In genomic region chr9:19456996-19457693, GRCh38 we compare ENCODE assay signal across 8 cellular contexts. TPM values are rescaled to one million over a fixed set of nuclear protein-coding genes. Genes with fewer than 3 reads are reported as not detected.
DNase-seq lines count a peak whose midpoint lies in the region; ATAC-seq, FAIRE-seq and TF ChIP-seq lines count a peak whose summit lies in the region.

No MANE protein-coding gene starts in this region.

- TF ChIP-seq CTCF in astrocyte (IDR thresholded peaks at IDR 0.05; ENCODE audit: insufficient read depth, low read depth, low read length) (peak; percentile 96), gastrocnemius medialis (IDR thresholded peaks at IDR 0.05 in 4 of 5, conservative IDR thresholded peaks at IDR 0.05 in 1 of 5) (peak; percentile 86 to 95 (median 94))

- no peak for TF ChIP-seq POLR2A in gastrocnemius medialis (IDR thresholded peaks at IDR 0.05)

- H3K4me1 Mint-ChIP-seq in T-helper 1 cell treated with Interleukin-12 subunit alpha and Interleukin-12 subunit beta and Interleukin-4 antibody, amounts not matched to agents 30 μg/mL and 1 μg/mL, for 36 hours (ENCODE audit: low read depth), result peaks cover 7% of the 10 kb centered on the region
- H3K4me1 Mint-ChIP-seq in astrocyte (ENCODE audit: low read depth, unreplicated experiment), result no peaks in the 10 kb centered on the region

- no peaks in the 10 kb centered on the region for H3K27me3 ChIP-seq in astrocyte (ENCODE audit: insufficient read depth, low read length)
- H3K27me3 ChIP-seq in gastrocnemius medialis, result no peaks in the 10 kb centered on the region

- no peaks in the 10 kb centered on the region for H3K79me2 ChIP-seq in astrocyte (ENCODE audit: insufficient read depth, low read length)

- in situ Hi-C loops in gastrocnemius medialis (cut with MboI; ENCODE audit: low sequenced_read_pairs in 4 of 4), result loop anchor here in 3 of 4 donors (5.0 to 25.0 kb wide), 4 partner anchors 72 to 1195 kb away; partner anchors contain the start of gene RPS6 (in 3 of the 3)

- DNase-seq in NOMO-1 (lab: John Stamatoyannopoulos, UW; ENCODE audit: unreplicated experiment in 2 of 2) (peak; percentile 18 to 31), NOMO-1 treated with DMSO at 0.1 percent for 48 hours (lab: John Stamatoyannopoulos, UW; ENCODE audit: unreplicated experiment) (no peak), NCI-H128 (lab: John Stamatoyannopoulos, UW; ENCODE audit: unreplicated experiment) (peak; percentile 68), astrocyte (ENCODE audit: low read depth) (peak; percentile 62), hippocampal formation (lab: John Stamatoyannopoulos, UW) (peak; percentile 55 to 71), gastrocnemius medialis (peak; percentile 31 to 52)

- intact Hi-C loops in gastrocnemius medialis (cut with DNase I; ENCODE audit: low total_unique reads), result loop anchor here (1.0 to 10.0 kb wide), 3 partner anchors 77 to 408 kb away; partner anchors contain the start of genes RPS6 and RRAGA

- H3K4me2 ChIP-seq in astrocyte (ENCODE audit: low read length), result peak overlapping the region; percentile 73

- no peak overlapping the region for H3K27ac ChIP-seq in astrocyte (ENCODE audit: low read depth, low read length)
- H3K27ac ChIP-seq in gastrocnemius medialis, result peak overlapping the region; percentile 1 to 50 (median 30)

- no peak overlapping the region for H3K27ac Mint-ChIP-seq in T-helper 1 cell treated with Interleukin-12 subunit alpha and Interleukin-12 subunit beta and Interleukin-4 antibody, amounts not matched to agents 30 μg/mL and 1 μg/mL, for 36 hours
- H3K27ac Mint-ChIP-seq in astrocyte (ENCODE audit: unreplicated experiment), result peak overlapping the region; percentile 55

- H3K27me3 Mint-ChIP-seq in T-helper 1 cell treated with Interleukin-12 subunit alpha and Interleukin-12 subunit beta and Interleukin-4 antibody, amounts not matched to agents 30 μg/mL and 1 μg/mL, for 36 hours (ENCODE audit: low read depth), result peaks cover 8% of the 10 kb centered on the region
- H3K27me3 Mint-ChIP-seq in astrocyte (ENCODE audit: low read depth, unreplicated experiment), result no peaks in the 10 kb centered on the region

- H2AFZ ChIP-seq in astrocyte (ENCODE audit: low read depth, low read length), result peak overlapping the region; percentile 54

- FAIRE-seq in astrocyte (lab: Jason Lieb, UNC), result peak; percentile 94

- no peaks in the 10 kb centered on the region for H3K36me3 Mint-ChIP-seq in T-helper 1 cell treated with Interleukin-12 subunit alpha and Interleukin-12 subunit beta and Interleukin-4 antibody, amounts not matched to agents 30 μg/mL and 1 μg/mL, for 36 hours (ENCODE audit: low read depth)
- no peaks in the 10 kb centered on the region for H3K36me3 Mint-ChIP-seq in astrocyte (ENCODE audit: low read depth, unreplicated experiment)

- H3K4me3 ChIP-seq in astrocyte (ENCODE audit: insufficient read depth, low read depth, low read length) (peak overlapping the region; percentile 18), gastrocnemius medialis (peak overlapping the region in 3 of 4 donors; percentile 7 to 15 (median 11))

- ATAC-seq in HG02759 (IDR thresholded peaks at IDR 0.05; ENCODE audit: unreplicated experiment), result peak; percentile 84
- peak; percentile 94 to 99 for ATAC-seq in gastrocnemius medialis

- no peaks in the 10 kb centered on the region for H4K20me1 ChIP-seq in astrocyte (ENCODE audit: insufficient read depth, low read length)

- no peaks in the 10 kb centered on the region for H3K9me3 Mint-ChIP-seq in T-helper 1 cell treated with Interleukin-12 subunit alpha and Interleukin-12 subunit beta and Interleukin-4 antibody, amounts not matched to agents 30 μg/mL and 1 μg/mL, for 36 hours
- no peaks in the 10 kb centered on the region for H3K9me3 Mint-ChIP-seq in astrocyte (ENCODE audit: unreplicated experiment)

- H3K36me3 ChIP-seq in astrocyte (ENCODE audit: insufficient read depth, low read length) (no peaks in the 10 kb centered on the region), gastrocnemius medialis (no peaks in the 10 kb centered on the region)

- H3K4me1 ChIP-seq in astrocyte (ENCODE audit: insufficient read depth, low read length) (no peaks in the 10 kb centered on the region), gastrocnemius medialis (peaks cover 6 to 9% of the 10 kb centered on the region in 2 donors)

- H3K9ac ChIP-seq in astrocyte (ENCODE audit: low read length), result peak overlapping the region; percentile 40

- H3K4me3 Mint-ChIP-seq in T-helper 1 cell treated with Interleukin-12 subunit alpha and Interleukin-12 subunit beta and Interleukin-4 antibody, amounts not matched to agents 30 μg/mL and 1 μg/mL, for 36 hours, result peak overlapping the region; percentile 66
- H3K4me3 Mint-ChIP-seq in astrocyte (ENCODE audit: unreplicated experiment), result peak overlapping the region; percentile 7

- H3K9me3 ChIP-seq in astrocyte (ENCODE audit: insufficient read depth, low read depth, low read length), result no peaks in the 10 kb centered on the region
- H3K9me3 ChIP-seq in gastrocnemius medialis, result no peaks in the 10 kb centered on the region

RNA-seq across cellular contexts. Expression of gene ACER2, which starts 48.3 kb away (rescaled TPM):
- total RNA-seq in astrocyte, result 6.0 and 7.4 TPM in 2 replicates
- total RNA-seq in gastrocnemius medialis, result 1 to 10 TPM; 1.7 to 4.8 (median 2.4) TPM
